Comparison of ENCODE assay signal across 15 cellular contexts in genomic region chr14:37168721-37169120, GRCh38. TPM values are rescaled to one million over a fixed set of nuclear protein-coding genes. Genes with fewer than 3 reads are reported as not detected.
A peak's percentile ranks its signal among the peaks of the same experiment; 100 is the strongest.
DNase-seq lines count a peak whose midpoint lies in the region; ATAC-seq and TF ChIP-seq lines count a peak whose summit lies in the region.
"Had no signal": no experiment of that assay in that cellular context is flagged by ENCODE, and none has a peak within 500 bp of the region (broad histone marks: within the 10 kb centered on the region; RNA-seq: fewer than 3 reads in every experiment).

No MANE protein-coding gene starts in this region.

- H3F3A ChIP-seq in GM23338 (replicated peaks; ENCODE audit: low read depth): peaks cover 4% of the 10 kb centered on the region; the same call in 1 of the 2 replicates

- H3K27ac Mint-ChIP-seq in GM23338 (peak overlapping the region; percentile 92), neural crest cell (ENCODE audit: unreplicated experiment) (no peak overlapping the region), mesothelial cell of epicardium (no peak overlapping the region)
- H3K27ac Mint-ChIP-seq: CD4-positive, alpha-beta memory T cell had no signal

- H2AFZ ChIP-seq in GM23338: no peak overlapping the region

- no peaks in the 10 kb centered on the region for H4K20me1 ChIP-seq in GM23338 (replicated peaks; ENCODE audit: insufficient read depth)

- H3K36me3 Mint-ChIP-seq in GM23338 (ENCODE audit: low read depth): peaks cover 4% of the 10 kb centered on the region; the same call in 2 of the 3 replicates
- H3K36me3 Mint-ChIP-seq in neural crest cell (ENCODE audit: low read depth): no peaks in the 10 kb centered on the region
- H3K36me3 Mint-ChIP-seq in mesothelial cell of epicardium: no peaks in the 10 kb centered on the region
- H3K36me3 Mint-ChIP-seq: CD4-positive, alpha-beta memory T cell had no signal

- TF ChIP-seq POLR2A in adrenal gland (IDR thresholded peaks at IDR 0.05) (no peak), heart left ventricle (IDR thresholded peaks at IDR 0.05) (no peak)

- H3K4me3 ChIP-seq in GM23338 (no peak overlapping the region), adrenal gland (no peak overlapping the region), heart left ventricle (no peak overlapping the region)

- no peak for TF ChIP-seq CTCF in GM23338 (conservative IDR thresholded peaks at IDR 0.05; ENCODE audit: low read depth in 2 of 2)
- TF ChIP-seq CTCF in adrenal gland (IDR thresholded peaks at IDR 0.05): no peak
- TF ChIP-seq CTCF in neural crest cell (conservative IDR thresholded peaks at IDR 0.05): no peak
- TF ChIP-seq CTCF in heart left ventricle (IDR thresholded peaks at IDR 0.05): no peak
- TF ChIP-seq CTCF in mesothelial cell of epicardium (IDR thresholded peaks at IDR 0.05; ENCODE audit: unreplicated experiment): no peak

- H3K4me1 ChIP-seq in GM23338 (ENCODE audit: insufficient read depth): peaks cover 36% of the 10 kb centered on the region
- H3K4me1 ChIP-seq in adrenal gland (replicated peaks in 1 of 2): peaks cover 0 to 11% of the 10 kb centered on the region in 2 donors
- H3K4me1 ChIP-seq in heart left ventricle: peaks cover 0 to 16% (median 7%) of the 10 kb centered on the region in 12 donors
- H3K4me1 ChIP-seq: BE2C had no signal

- no peaks in the 10 kb centered on the region; the same call in 1 of the 2 replicates for H3K79me2 ChIP-seq in GM23338 (replicated peaks; ENCODE audit: insufficient read depth)

- WGBS in adrenal gland, 4 donors: 63 to 79% (median 73%) methylated on average over 4 of the region's 4 CpGs
- WGBS in heart left ventricle, 4 donors: 53 to 73% (median 62%) methylated on average over 4 of the region's 4 CpGs

- peak overlapping the region; percentile 25 for H3K4me2 ChIP-seq in GM23338

- no peaks in the 10 kb centered on the region for H3K27me3 ChIP-seq in GM23338 (ENCODE audit: insufficient read depth)
- H3K27me3 ChIP-seq in adrenal gland: no peaks in the 10 kb centered on the region
- H3K27me3 ChIP-seq in heart left ventricle: peaks cover 0 to 9% (median 0%) of the 10 kb centered on the region in 9 donors

- H3K9me3 ChIP-seq in adrenal gland (replicated peaks in 1 of 3) (no peaks in the 10 kb centered on the region), heart left ventricle (no peaks in the 10 kb centered on the region)
- H3K9me3 ChIP-seq: BE2C had no signal

- no peak overlapping the region; the same call in 2 of the 3 replicates for H3K4me3 Mint-ChIP-seq in GM23338
- H3K4me3 Mint-ChIP-seq in neural crest cell: peak overlapping the region; percentile 29
- H3K4me3 Mint-ChIP-seq in mesothelial cell of epicardium: no peak overlapping the region
- H3K4me3 Mint-ChIP-seq: CD4-positive, alpha-beta memory T cell had no signal

- H3K27me3 Mint-ChIP-seq in GM23338 (ENCODE audit: insufficient read depth, low read depth, poor library complexity) (peaks cover 10% of the 10 kb centered on the region), neural crest cell (ENCODE audit: low read depth) (no peaks in the 10 kb centered on the region), mesothelial cell of epicardium (ENCODE audit: low read depth) (no peaks in the 10 kb centered on the region)

- H3K4me1 Mint-ChIP-seq in GM23338 (peaks cover 48% of the 10 kb centered on the region), neural crest cell (peaks cover 20% of the 10 kb centered on the region), mesothelial cell of epicardium (peaks cover 16% of the 10 kb centered on the region)

- peak overlapping the region; percentile 93 for H3K27ac ChIP-seq in GM23338 (ENCODE audit: low read depth)
- no peak overlapping the region for H3K27ac ChIP-seq in adrenal gland
- no peak overlapping the region for H3K27ac ChIP-seq in heart left ventricle

- H3K9me3 Mint-ChIP-seq in GM23338: no peaks in the 10 kb centered on the region; the same call in 2 of the 3 replicates
- no peaks in the 10 kb centered on the region for H3K9me3 Mint-ChIP-seq in neural crest cell
- no peaks in the 10 kb centered on the region for H3K9me3 Mint-ChIP-seq in mesothelial cell of epicardium

- ATAC-seq in GM23338: no peak
- ATAC-seq in GM21447 (IDR thresholded peaks at IDR 0.05; ENCODE audit: unreplicated experiment): no peak
- ATAC-seq in heart left ventricle: no peak

- no peaks in the 10 kb centered on the region for H3K36me3 ChIP-seq in GM23338 (ENCODE audit: insufficient read depth)
- no peaks in the 10 kb centered on the region for H3K36me3 ChIP-seq in adrenal gland (replicated peaks in 1 of 2)
- no peaks in the 10 kb centered on the region for H3K36me3 ChIP-seq in heart left ventricle
- H3K36me3 ChIP-seq: BE2C had no signal

- DNase-seq in GM23338 (ENCODE audit: low spot score) (no peak), HUDEP-2 (lab: John Stamatoyannopoulos, UW; ENCODE audit: unreplicated experiment in 76 of 76) (peak in 75 of 76 experiments; percentile 36 to 99 (median 93)), adrenal gland (peak in 5 of 7 donors; percentile 26 to 57 (median 27)), neural crest cell (ENCODE audit: low read depth, low spot score) (no peak), heart left ventricle (no peak), mesothelial cell of epicardium (ENCODE audit: low spot score in 2 of 2, unreplicated experiment in 2 of 2) (no peak)
- DNase-seq: BE2C; CD4-positive, alpha-beta memory T cell; DMS79; Karpas-422; MM.1S; NCI-H1105; NCI-H1694 treated with DMSO at 0.1 percent for 48 hours; SW 1271 had no signal

- intact Hi-C loops in adrenal gland (cut with DNase I) (no loop called here), heart left ventricle (cut with DNase I) (no loop called here)

- H3K9me2 ChIP-seq in GM23338 (ENCODE audit: insufficient read depth): no peaks in the 10 kb centered on the region

TF ChIP-seq in GM23338, 12 proteins besides CTCF, POLR2A, EP300 and RAD21 (continues in another document):
- TF ChIP-seq ZNF331 (CRISPR knock-in tag; IDR thresholded peaks at IDR 0.05; ENCODE audit: low read depth): no peak
- no peak for TF ChIP-seq EZH2 (IDR thresholded peaks at IDR 0.05; ENCODE audit: low read depth, unreplicated experiment)
- no peak for TF ChIP-seq CREB1 (CRISPR knock-in tag; IDR thresholded peaks at IDR 0.05; ENCODE audit: low read depth)
- TF ChIP-seq, protein P1, sequence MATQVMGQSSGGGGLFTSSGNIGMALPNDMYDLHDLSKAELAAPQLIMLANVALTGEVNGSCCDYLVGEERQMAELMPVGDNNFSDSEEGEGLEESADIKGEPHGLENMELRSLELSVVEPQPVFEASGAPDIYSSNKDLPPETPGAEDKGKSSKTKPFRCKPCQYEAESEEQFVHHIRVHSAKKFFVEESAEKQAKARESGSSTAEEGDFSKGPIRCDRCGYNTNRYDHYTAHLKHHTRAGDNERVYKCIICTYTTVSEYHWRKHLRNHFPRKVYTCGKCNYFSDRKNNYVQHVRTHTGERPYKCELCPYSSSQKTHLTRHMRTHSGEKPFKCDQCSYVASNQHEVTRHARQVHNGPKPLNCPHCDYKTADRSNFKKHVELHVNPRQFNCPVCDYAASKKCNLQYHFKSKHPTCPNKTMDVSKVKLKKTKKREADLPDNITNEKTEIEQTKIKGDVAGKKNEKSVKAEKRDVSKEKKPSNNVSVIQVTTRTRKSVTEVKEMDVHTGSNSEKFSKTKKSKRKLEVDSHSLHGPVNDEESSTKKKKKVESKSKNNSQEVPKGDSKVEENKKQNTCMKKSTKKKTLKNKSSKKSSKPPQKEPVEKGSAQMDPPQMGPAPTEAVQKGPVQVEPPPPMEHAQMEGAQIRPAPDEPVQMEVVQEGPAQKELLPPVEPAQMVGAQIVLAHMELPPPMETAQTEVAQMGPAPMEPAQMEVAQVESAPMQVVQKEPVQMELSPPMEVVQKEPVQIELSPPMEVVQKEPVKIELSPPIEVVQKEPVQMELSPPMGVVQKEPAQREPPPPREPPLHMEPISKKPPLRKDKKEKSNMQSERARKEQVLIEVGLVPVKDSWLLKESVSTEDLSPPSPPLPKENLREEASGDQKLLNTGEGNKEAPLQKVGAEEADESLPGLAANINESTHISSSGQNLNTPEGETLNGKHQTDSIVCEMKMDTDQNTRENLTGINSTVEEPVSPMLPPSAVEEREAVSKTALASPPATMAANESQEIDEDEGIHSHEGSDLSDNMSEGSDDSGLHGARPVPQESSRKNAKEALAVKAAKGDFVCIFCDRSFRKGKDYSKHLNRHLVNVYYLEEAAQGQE (IDR thresholded peaks at IDR 0.05; ENCODE audit: unreplicated experiment): no peak
- no peak for TF ChIP-seq NANOG (IDR thresholded peaks at IDR 0.05; ENCODE audit: borderline replicate concordance)
- TF ChIP-seq STAT1 (IDR thresholded peaks at IDR 0.05; ENCODE audit: unreplicated experiment): no peak
- TF ChIP-seq ZNF114 (CRISPR knock-in tag; IDR thresholded peaks at IDR 0.05): no peak
- TF ChIP-seq JUNB (IDR thresholded peaks at IDR 0.05; ENCODE audit: unreplicated experiment): no peak
- TF ChIP-seq ETS1 (IDR thresholded peaks at IDR 0.05): no peak
- no peak for TF ChIP-seq POLR2AphosphoS5 (IDR thresholded peaks at IDR 0.05; ENCODE audit: low read depth)

RNA-seq across cellular contexts. Expression of gene SLC25A21, which starts 3.7 kb away (rescaled TPM):
- 5.5 and 12.1 TPM in 2 replicates for total RNA-seq in GM23338 (2014; rRNA removed; shearing (Covaris generic))
- polyA plus RNA-seq in GM23338 (2016; fragmentation: Nextera tagmentation; extraction: Ambion mirVana) (10.1 and 10.6 TPM in 2 replicates), adrenal gland (under 1 TPM; 0.17 to 0.68 (median 0.24) TPM), heart left ventricle (under 1 TPM; 0.23 to 0.24 TPM)
- total RNA-seq in adrenal gland (1 to 10 TPM in 1 of 8 donors, under 1 TPM in 7; 0.14 to 1.0 (median 0.68) TPM), neural crest cell (2.2 and 4.2 TPM in 2 replicates), heart left ventricle (1 to 10 TPM in 2 of 9 donors, under 1 TPM in 6, not detected in 1; 0.12 to 1.6 (median 0.24) TPM), mesothelial cell of epicardium (1.8 to 3.7 TPM (median 2.3 TPM) in 3 replicates)
- total RNA-seq: CD4-positive, alpha-beta memory T cell had no signal
- polyA plus RNA-seq: CD4-positive, alpha-beta memory T cell had no signal

RNA-seq across cellular contexts. Expression of gene MIPOL1, which starts 29.0 kb away (rescaled TPM):
- 21.7 and 24.8 TPM in 2 replicates for total RNA-seq in GM23338 (2014; rRNA removed; shearing (Covaris generic))
- polyA plus RNA-seq in GM23338 (2016; fragmentation: Nextera tagmentation; extraction: Ambion mirVana) (12.5 and 16.6 TPM in 2 replicates), adrenal gland (1 to 10 TPM; 2.6 to 7.0 (median 2.6) TPM), heart left ventricle (1 to 10 TPM in 1 of 2 donors, under 1 TPM in 1; 0.99 to 2.6 TPM)
- total RNA-seq in adrenal gland (10 to 100 TPM in 4 of 8 donors, 1 to 10 TPM in 4; 2.9 to 18.2 (median 9.7) TPM), neural crest cell (16.6 and 17.4 TPM in 2 replicates), heart left ventricle (1 to 10 TPM; 2.9 to 7.3 (median 5.3) TPM), mesothelial cell of epicardium (24.3 to 29.2 TPM (median 28.4 TPM) in 3 replicates)

Comparison
In these comparisons a context has a peak if more than half of its experiments do, and no peak if none do; other contexts are left out.
1. DNase-seq: peak in HUDEP-2 (75 of 76) and adrenal gland (5 of 7); none in GM23338 (single experiment), neural crest cell (single experiment), heart left ventricle (0 of 5) and mesothelial cell of epicardium (0 of 2).